8 cellular contexts compared by ENCODE assay signal in the genomic region with DNA sequence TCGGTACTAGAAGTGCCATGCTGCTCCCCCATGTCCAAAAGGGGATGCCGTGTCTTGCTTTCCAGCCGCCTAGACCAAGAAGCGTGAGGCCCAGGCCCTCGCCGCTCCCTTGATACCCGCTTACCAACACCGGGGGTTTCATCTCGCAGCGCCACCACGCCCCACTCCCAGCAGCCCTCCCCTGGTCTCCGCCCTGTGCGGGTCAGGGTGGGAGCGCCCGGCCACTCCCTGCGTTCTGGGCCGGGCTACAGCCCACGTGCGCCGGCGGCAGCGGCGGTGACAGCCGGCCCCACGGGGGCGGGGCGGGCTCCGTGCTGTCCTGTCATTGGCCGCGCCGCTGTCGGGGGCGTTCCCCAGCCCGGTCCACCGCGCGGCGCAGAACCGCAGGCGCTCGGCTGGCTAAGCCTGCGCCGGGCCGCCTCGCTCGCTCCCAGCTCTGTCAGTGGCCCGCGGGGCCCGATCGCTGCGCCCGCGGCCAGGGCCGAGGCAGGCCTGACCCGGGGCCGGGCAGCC.
DNase-seq lines count a peak whose midpoint lies in the region; ATAC-seq and TF ChIP-seq lines count a peak whose summit lies in the region.

A gene with protein sequence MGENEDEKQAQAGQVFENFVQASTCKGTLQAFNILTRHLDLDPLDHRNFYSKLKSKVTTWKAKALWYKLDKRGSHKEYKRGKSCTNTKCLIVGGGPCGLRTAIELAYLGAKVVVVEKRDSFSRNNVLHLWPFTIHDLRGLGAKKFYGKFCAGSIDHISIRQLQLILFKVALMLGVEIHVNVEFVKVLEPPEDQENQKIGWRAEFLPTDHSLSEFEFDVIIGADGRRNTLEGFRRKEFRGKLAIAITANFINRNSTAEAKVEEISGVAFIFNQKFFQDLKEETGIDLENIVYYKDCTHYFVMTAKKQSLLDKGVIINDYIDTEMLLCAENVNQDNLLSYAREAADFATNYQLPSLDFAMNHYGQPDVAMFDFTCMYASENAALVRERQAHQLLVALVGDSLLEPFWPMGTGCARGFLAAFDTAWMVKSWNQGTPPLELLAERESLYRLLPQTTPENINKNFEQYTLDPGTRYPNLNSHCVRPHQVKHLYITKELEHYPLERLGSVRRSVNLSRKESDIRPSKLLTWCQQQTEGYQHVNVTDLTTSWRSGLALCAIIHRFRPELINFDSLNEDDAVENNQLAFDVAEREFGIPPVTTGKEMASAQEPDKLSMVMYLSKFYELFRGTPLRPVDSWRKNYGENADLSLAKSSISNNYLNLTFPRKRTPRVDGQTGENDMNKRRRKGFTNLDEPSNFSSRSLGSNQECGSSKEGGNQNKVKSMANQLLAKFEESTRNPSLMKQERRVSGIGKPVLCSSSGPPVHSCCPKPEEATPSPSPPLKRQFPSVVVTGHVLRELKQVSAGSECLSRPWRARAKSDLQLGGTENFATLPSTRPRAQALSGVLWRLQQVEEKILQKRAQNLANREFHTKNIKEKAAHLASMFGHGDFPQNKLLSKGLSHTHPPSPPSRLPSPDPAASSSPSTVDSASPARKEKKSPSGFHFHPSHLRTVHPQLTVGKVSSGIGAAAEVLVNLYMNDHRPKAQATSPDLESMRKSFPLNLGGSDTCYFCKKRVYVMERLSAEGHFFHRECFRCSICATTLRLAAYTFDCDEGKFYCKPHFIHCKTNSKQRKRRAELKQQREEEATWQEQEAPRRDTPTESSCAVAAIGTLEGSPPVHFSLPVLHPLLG (plus strand): TSS at position 390 of the 513 bp plus-strand sequence. CDS start 51,566 bp downstream, outside the sequence.

- peak; percentile 98 for ATAC-seq in GM19035 (IDR thresholded peaks at IDR 0.05; ENCODE audit: unreplicated experiment)
- ATAC-seq in HG03342 (IDR thresholded peaks at IDR 0.05; ENCODE audit: unreplicated experiment), result peak; percentile 98

- peak; percentile 0 for TF ChIP-seq CTCF in choroid plexus epithelial cell (conservative IDR thresholded peaks at IDR 0.05; ENCODE audit: low read depth, low read length)

- DNase-seq in AG08396 (ENCODE audit: low spot score) (peak; percentile 97), NCI-H446 treated with DMSO at 0.1 percent for 48 hours (lab: John Stamatoyannopoulos, UW) (peak; percentile 83), choroid plexus epithelial cell (ENCODE audit: low read depth) (peak; percentile 87), kidney tubule cell (ENCODE audit: low spot score) (peak; percentile 93)
- peak; percentile 75 to 82 for DNase-seq in activated CD4-positive, alpha-beta T cell treated with anti-CD3 and anti-CD28 coated beads for 4 hours
- DNase-seq in stimulated activated CD4-positive, alpha-beta T cell treated with anti-CD3 and anti-CD28 coated beads, Interleukin-1b, Interleukin-23, amount 100 ng/mL, for 1 hour (ENCODE audit: low read depth in 2 of 2), result peak; percentile 49 to 78

- H3K4me3 ChIP-seq in choroid plexus epithelial cell (ENCODE audit: low read depth, low read length), result peak within 1 kb of the TSS; percentile 70

Comparison
In these comparisons a context has a peak if more than half of its experiments do, and no peak if none do; other contexts are left out.
1. Peak in every context shown above with its lines: DNase-seq, ATAC-seq and H3K4me3 ChIP-seq.